ENCODE assay signal across 15 cellular contexts in genomic region chr1:156244712-156245111, GRCh38. TPM values are rescaled to one million over a fixed set of nuclear protein-coding genes. Genes with fewer than 3 reads are reported as not detected.
DNase-seq lines count a peak whose midpoint lies in the region; ATAC-seq and TF ChIP-seq lines count a peak whose summit lies in the region.
"Had no signal": no experiment of that assay in that cellular context is flagged by ENCODE, and none has a peak within 500 bp of the region (broad histone marks: within the 10 kb centered on the region; RNA-seq: fewer than 3 reads in every experiment).

No MANE protein-coding gene starts in this region.

- peaks cover 3 to 34% (median 31%) of the 10 kb centered on the region in 4 donors for H3K36me3 ChIP-seq in esophagus muscularis mucosa

- H3K27me3 Mint-ChIP-seq in activated naive CD4-positive, alpha-beta T cell treated with anti-CD3 and anti-CD28 coated beads, Interleukin-2, amount 50 U/mL, for 24 hours: no peaks in the 10 kb centered on the region
- no peaks in the 10 kb centered on the region for H3K27me3 Mint-ChIP-seq in activated CD8-positive, alpha-beta T cell treated with anti-CD3 and anti-CD28 coated beads for 36 hours
- peaks cover 5% of the 10 kb centered on the region for H3K27me3 Mint-ChIP-seq in memory B cell

- H3K4me1 ChIP-seq in esophagus muscularis mucosa: peaks cover 28 to 39% (median 32%) of the 10 kb centered on the region in 4 donors
- H3K4me1 ChIP-seq: HAP-1 had no signal

- POLR2A ChIA-PET in activated CD8-positive, alpha-beta T cell treated with anti-CD3 and anti-CD28 coated beads for 36 hours (lab: Charles Lee): interaction anchor here (0.6 to 2.4 kb wide), 8 partner anchors 9 to 162 kb away, joined by 3 to 11 read pairs (median 5); partner anchors contain the start of genes MEX3A, PMF1, SMG5 and TMEM79

- H3K9me3 ChIP-seq in esophagus muscularis mucosa: no peaks in the 10 kb centered on the region
- H3K9me3 ChIP-seq: HAP-1, thyroid gland had no signal

- no peak for DNase-seq in activated naive CD4-positive, alpha-beta T cell treated with Interleukin-2 at 50 U/mL for 16 hours
- DNase-seq in activated CD8-positive, alpha-beta T cell treated with anti-CD3 and anti-CD28 coated beads for 36 hours: no peak
- DNase-seq in memory B cell (ENCODE audit: low spot score in 2 of 2) (no peak), GM19238 (ENCODE audit: insufficient read length, low spot score) (no peak), esophagus muscularis mucosa (ENCODE audit: extremely low spot score) (no peak), NAMALWA (ENCODE audit: low spot score) (no peak)
- DNase-seq: activated CD4-positive, alpha-beta T cell treated with anti-CD3 and anti-CD28 coated beads, Interleukin-2, amount 50 U/mL, for 4 hours; effector memory CD4-positive, alpha-beta T cell; NCI-H2227 treated with DMSO at 0.1 percent for 48 hours; NK-92 treated with Interleukin-12 subunit alpha and Interleukin-12 subunit beta, amount 100 ng/mL, for 24 hours; thyroid gland had no signal

- no peak overlapping the region for H3K4me3 ChIP-seq in esophagus muscularis mucosa
- H3K4me3 ChIP-seq: cardiac muscle cell, HAP-1 had no signal

- CTCF ChIA-PET in activated CD8-positive, alpha-beta T cell treated with anti-CD3 and anti-CD28 coated beads for 36 hours (lab: Charles Lee): interaction anchor here (2.7 kb wide), 1 partner anchor 104 kb away, joined by 10 read pairs; no protein-coding TSS in a partner anchor

- peaks cover 0 to 33% (median 8%) of the 10 kb centered on the region in 4 donors for H3K27me3 ChIP-seq in esophagus muscularis mucosa
- H3K27me3 ChIP-seq: cardiac muscle cell, thyroid gland had no signal

- TF ChIP-seq CTCF in activated CD8-positive, alpha-beta T cell treated with anti-CD3 and anti-CD28 coated beads for 36 hours (IDR thresholded peaks at IDR 0.05): no peak
- no peak for TF ChIP-seq CTCF in esophagus muscularis mucosa (IDR thresholded peaks at IDR 0.05)

- TF ChIP-seq POLR2A in esophagus muscularis mucosa (IDR thresholded peaks at IDR 0.05; ENCODE audit: low read depth): no peak

- WGBS in esophagus muscularis mucosa: 90% methylated on average over 16 of the region's 17 CpGs

- H3K4me1 Mint-ChIP-seq in activated naive CD4-positive, alpha-beta T cell treated with anti-CD3 and anti-CD28 coated beads, Interleukin-2, amount 50 U/mL, for 24 hours: peaks cover 16% of the 10 kb centered on the region
- H3K4me1 Mint-ChIP-seq in activated CD8-positive, alpha-beta T cell treated with anti-CD3 and anti-CD28 coated beads for 36 hours (ENCODE audit: low read depth): peaks cover 17% of the 10 kb centered on the region
- peaks cover 17% of the 10 kb centered on the region for H3K4me1 Mint-ChIP-seq in memory B cell

- ATAC-seq in activated CD8-positive, alpha-beta T cell treated with anti-CD3 and anti-CD28 coated beads for 36 hours: no peak
- ATAC-seq in memory B cell (ENCODE audit: low read depth) (no peak), GM18909 (IDR thresholded peaks at IDR 0.05; ENCODE audit: poor library complexity, unreplicated experiment) (no peak)

- TF ChIP-seq EP300 in esophagus muscularis mucosa (IDR thresholded peaks at IDR 0.05): no peak

- H3K4me3 Mint-ChIP-seq in activated naive CD4-positive, alpha-beta T cell treated with anti-CD3 and anti-CD28 coated beads, Interleukin-2, amount 50 U/mL, for 24 hours: peak overlapping the region; percentile 84
- H3K4me3 Mint-ChIP-seq in activated CD8-positive, alpha-beta T cell treated with anti-CD3 and anti-CD28 coated beads for 36 hours: peak overlapping the region; percentile 70
- peak overlapping the region; percentile 87 for H3K4me3 Mint-ChIP-seq in memory B cell

- no peaks in the 10 kb centered on the region for H3K9me3 Mint-ChIP-seq in activated naive CD4-positive, alpha-beta T cell treated with anti-CD3 and anti-CD28 coated beads, Interleukin-2, amount 50 U/mL, for 24 hours
- no peaks in the 10 kb centered on the region for H3K9me3 Mint-ChIP-seq in activated CD8-positive, alpha-beta T cell treated with anti-CD3 and anti-CD28 coated beads for 36 hours
- no peaks in the 10 kb centered on the region for H3K9me3 Mint-ChIP-seq in memory B cell

- peak overlapping the region; percentile 70 for H3K27ac Mint-ChIP-seq in activated naive CD4-positive, alpha-beta T cell treated with anti-CD3 and anti-CD28 coated beads, Interleukin-2, amount 50 U/mL, for 24 hours
- H3K27ac Mint-ChIP-seq in activated CD8-positive, alpha-beta T cell treated with anti-CD3 and anti-CD28 coated beads for 36 hours: peak overlapping the region; percentile 73
- no peak overlapping the region for H3K27ac Mint-ChIP-seq in memory B cell

- intact Hi-C loops in activated CD8-positive, alpha-beta T cell treated with anti-CD3 and anti-CD28 coated beads for 36 hours (cut with micrococcal nuclease): no loop called here
- intact Hi-C loops in esophagus muscularis mucosa (cut with DNase I): no loop called here

- peaks cover 3% of the 10 kb centered on the region for H3K36me3 Mint-ChIP-seq in activated naive CD4-positive, alpha-beta T cell treated with anti-CD3 and anti-CD28 coated beads, Interleukin-2, amount 50 U/mL, for 24 hours
- peaks cover 7% of the 10 kb centered on the region for H3K36me3 Mint-ChIP-seq in activated CD8-positive, alpha-beta T cell treated with anti-CD3 and anti-CD28 coated beads for 36 hours (ENCODE audit: low read depth)
- H3K36me3 Mint-ChIP-seq in memory B cell: peaks cover 6% of the 10 kb centered on the region

- no peak overlapping the region for H3K27ac ChIP-seq in esophagus muscularis mucosa (replicated peaks in 1 of 4)
- H3K27ac ChIP-seq: cardiac muscle cell, thyroid gland had no signal

RNA-seq across cellular contexts. Expression of gene BGLAP, which starts 2.7 kb away (rescaled TPM):
- 1 to 10 TPM; 2.2 to 2.5 TPM for total RNA-seq in activated CD8-positive, alpha-beta T cell treated with anti-CD3 and anti-CD28 coated beads for 36 hours
- 1 to 10 TPM in 1 of 4 donors, not detected in 3; 2.4 TPM for total RNA-seq in esophagus muscularis mucosa

RNA-seq across cellular contexts. Expression of gene PAQR6, which starts 3.1 kb away (rescaled TPM):
- 1 to 10 TPM; 4.7 to 5.0 TPM for total RNA-seq in activated CD8-positive, alpha-beta T cell treated with anti-CD3 and anti-CD28 coated beads for 36 hours
- 1 to 10 TPM; 2.2 to 2.9 (median 2.7) TPM for total RNA-seq in esophagus muscularis mucosa

RNA-seq across cellular contexts. Expression of gene PMF1, which starts 31.9 kb away (rescaled TPM):
- 10 to 100 TPM; 89.4 to 93.7 TPM for total RNA-seq in activated CD8-positive, alpha-beta T cell treated with anti-CD3 and anti-CD28 coated beads for 36 hours
- total RNA-seq in esophagus muscularis mucosa: 10 to 100 TPM; 45.0 to 60.4 (median 50.2) TPM

RNA-seq across cellular contexts. Expression of gene SMG5, which starts 37.9 kb away (rescaled TPM):
- total RNA-seq in activated CD8-positive, alpha-beta T cell treated with anti-CD3 and anti-CD28 coated beads for 36 hours: 10 to 100 TPM; 70.3 to 70.7 TPM
- total RNA-seq in esophagus muscularis mucosa: 10 to 100 TPM; 52.3 to 96.1 (median 69.4) TPM

RNA-seq across cellular contexts. Expression of gene TMEM79, which starts 39.4 kb away (rescaled TPM):
- 1 to 10 TPM; 8.0 to 8.2 TPM for total RNA-seq in activated CD8-positive, alpha-beta T cell treated with anti-CD3 and anti-CD28 coated beads for 36 hours
- total RNA-seq in esophagus muscularis mucosa: 1 to 10 TPM in 3 of 4 donors, under 1 TPM in 1; 0.99 to 3.2 (median 1.9) TPM
